19 cellular contexts compared by ENCODE assay signal in the genomic region with DNA sequence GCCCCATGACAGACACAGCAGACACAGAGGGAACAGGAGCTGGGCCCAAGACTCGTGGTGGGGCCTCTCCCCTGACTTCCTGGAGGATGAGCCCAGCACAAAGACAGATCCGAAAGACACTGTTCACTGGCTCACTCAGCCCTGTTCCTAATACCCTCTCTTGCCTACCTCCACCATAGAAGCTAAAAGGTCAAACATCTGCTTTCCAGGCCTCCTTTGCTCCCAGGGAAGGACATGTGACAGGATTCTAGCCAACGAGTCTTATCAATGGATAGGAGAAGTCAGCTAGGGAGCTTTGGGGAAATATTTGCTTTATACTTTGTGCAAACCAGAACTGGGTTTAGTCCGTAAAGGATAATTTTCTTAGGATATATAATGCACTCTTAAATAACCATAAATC. TPM values are rescaled to one million over a fixed set of nuclear protein-coding genes. Genes with fewer than 3 reads are reported as not detected.
DNase-seq lines count a peak whose midpoint lies in the region; ATAC-seq and TF ChIP-seq lines count a peak whose summit lies in the region.
"Had no signal": no experiment of that assay in that cellular context is flagged by ENCODE, and none has a peak within 500 bp of the region (broad histone marks: within the 10 kb centered on the region; RNA-seq: fewer than 3 reads in every experiment).

No MANE protein-coding gene starts in this region.

- peaks cover 21% of the 10 kb centered on the region for H3K4me1 ChIP-seq in neural progenitor cell
- no peaks in the 10 kb centered on the region for H3K4me1 ChIP-seq in lower lobe of right lung

- peaks cover 10% of the 10 kb centered on the region for H3K27me3 ChIP-seq in neural progenitor cell
- H3K27me3 ChIP-seq in lower lobe of right lung (ENCODE audit: low read depth), result no peaks in the 10 kb centered on the region

- H3K36me3 Mint-ChIP-seq in glutamatergic neuron (ENCODE audit: unreplicated experiment) (no peaks in the 10 kb centered on the region), neural progenitor cell (no peaks in the 10 kb centered on the region), type B pancreatic cell (no peaks in the 10 kb centered on the region)

- no peak for DNase-seq in glutamatergic neuron
- no peak for DNase-seq in neural progenitor cell (ENCODE audit: low spot score)
- no peak for DNase-seq in type B pancreatic cell (ENCODE audit: extremely low spot score, unreplicated experiment)
- DNase-seq in lower lobe of right lung, result no peak
- DNase-seq in midbrain (lab: John Stamatoyannopoulos, UW), result no peak
- DNase-seq: CD8-positive, alpha-beta memory T cell; DMS53; MV-4-11; NCI-H187; NCI-H2107; NCI-H524; NCI-H82 had no signal

- TF ChIP-seq CTCF in glutamatergic neuron (IDR thresholded peaks at IDR 0.05; ENCODE audit: partially characterized antibody, unreplicated experiment) (no peak), neural progenitor cell (IDR thresholded peaks at IDR 0.05) (no peak), type B pancreatic cell (conservative IDR thresholded peaks at IDR 0.05) (no peak), lower lobe of right lung (IDR thresholded peaks at IDR 0.05) (no peak)

- no peaks in the 10 kb centered on the region for H3K36me3 ChIP-seq in neural progenitor cell
- H3K36me3 ChIP-seq in lower lobe of right lung, result no peaks in the 10 kb centered on the region
- H3K36me3 ChIP-seq: BLaER1 treated with 17β-estradiol and CSF1 and Interleukin-3, amounts not matched to agents 10 nM and 100 nM had no signal

- H3K4me3 ChIP-seq in neural progenitor cell, result no peak overlapping the region
- H3K4me3 ChIP-seq in lower lobe of right lung, result no peak overlapping the region
- H3K4me3 ChIP-seq: BLaER1 treated with 17β-estradiol and CSF1 and Interleukin-3, amounts not matched to agents 10 nM and 100 nM; GM12878 had no signal

- H3K9me3 Mint-ChIP-seq in glutamatergic neuron (ENCODE audit: unreplicated experiment) (peaks cover 2% of the 10 kb centered on the region), neural progenitor cell (no peaks in the 10 kb centered on the region), type B pancreatic cell (no peaks in the 10 kb centered on the region)
- H3K9me3 Mint-ChIP-seq: CD8-positive, alpha-beta memory T cell had no signal

- intact Hi-C loops in lower lobe of right lung (cut with DNase I), result no loop called here

- H3K27me3 Mint-ChIP-seq in glutamatergic neuron (ENCODE audit: unreplicated experiment), result no peaks in the 10 kb centered on the region
- H3K27me3 Mint-ChIP-seq in neural progenitor cell (ENCODE audit: insufficient read depth, low read depth), result peaks cover 10% of the 10 kb centered on the region
- peaks cover 25% of the 10 kb centered on the region for H3K27me3 Mint-ChIP-seq in type B pancreatic cell

- H3K9me3 ChIP-seq in neural progenitor cell (ENCODE audit: low read depth) (no peaks in the 10 kb centered on the region), lower lobe of right lung (no peaks in the 10 kb centered on the region)
- H3K9me3 ChIP-seq: BLaER1 treated with 17β-estradiol and CSF1 and Interleukin-3, amounts not matched to agents 10 nM and 100 nM had no signal

- H3K27ac ChIP-seq in neural progenitor cell (no peak overlapping the region), lower lobe of right lung (no peak overlapping the region)
- H3K27ac ChIP-seq: BLaER1 treated with 17β-estradiol and CSF1 and Interleukin-3, amounts not matched to agents 10 nM and 100 nM; KMS-11; RWPE1 had no signal

- H2AFZ ChIP-seq in neural progenitor cell (replicated peaks), result no peak overlapping the region

- H3F3A ChIP-seq in neural progenitor cell (ENCODE audit: low read depth), result peaks cover 22% of the 10 kb centered on the region

- H3K4me3 Mint-ChIP-seq in glutamatergic neuron (ENCODE audit: unreplicated experiment) (peak overlapping the region; percentile 57), neural progenitor cell (no peak overlapping the region), type B pancreatic cell (peak overlapping the region; percentile 20)
- H3K4me3 Mint-ChIP-seq: CD8-positive, alpha-beta memory T cell had no signal

- peaks cover 34% of the 10 kb centered on the region for H3K4me1 Mint-ChIP-seq in glutamatergic neuron (ENCODE audit: low read depth, unreplicated experiment)
- peaks cover 63% of the 10 kb centered on the region for H3K4me1 Mint-ChIP-seq in neural progenitor cell
- H3K4me1 Mint-ChIP-seq in type B pancreatic cell (ENCODE audit: unreplicated experiment), result peaks cover 45% of the 10 kb centered on the region
- H3K4me1 Mint-ChIP-seq: CD8-positive, alpha-beta memory T cell had no signal

- no peak overlapping the region for H3K9ac ChIP-seq in neural progenitor cell
- H3K9ac ChIP-seq: BLaER1 treated with 17β-estradiol and CSF1 and Interleukin-3, amounts not matched to agents 10 nM and 100 nM; KMS-11 had no signal

- H3K79me2 ChIP-seq in neural progenitor cell (ENCODE audit: low read depth), result no peaks in the 10 kb centered on the region

- ATAC-seq in SK-N-SH treated with all-trans-retinoic acid at 6 μM for 48 hours, result no peak
- no peak for ATAC-seq in HG02870 (IDR thresholded peaks at IDR 0.05; ENCODE audit: unreplicated experiment)
- ATAC-seq in lower lobe of right lung, result no peak
- ATAC-seq: GM12878 had no signal

- peak overlapping the region; percentile 83 for H3K27ac Mint-ChIP-seq in glutamatergic neuron (ENCODE audit: unreplicated experiment)
- H3K27ac Mint-ChIP-seq in neural progenitor cell, result peak overlapping the region; percentile 98
- no peak overlapping the region for H3K27ac Mint-ChIP-seq in type B pancreatic cell
- H3K27ac Mint-ChIP-seq: CD8-positive, alpha-beta memory T cell had no signal

- no peak overlapping the region for H3K4me2 ChIP-seq in neural progenitor cell
- H3K4me2 ChIP-seq: BLaER1 treated with 17β-estradiol and CSF1 and Interleukin-3, amounts not matched to agents 10 nM and 100 nM; KMS-11 had no signal

- H4K20me1 ChIP-seq in neural progenitor cell (ENCODE audit: low read depth), result no peaks in the 10 kb centered on the region
- H4K20me1 ChIP-seq: BLaER1 treated with 17β-estradiol and CSF1 and Interleukin-3, amounts not matched to agents 10 nM and 100 nM had no signal

TF ChIP-seq in SK-N-SH treated with all-trans-retinoic acid at 6 μM for 48 hours, 23 proteins besides CTCF, POLR2A, EP300 and RAD21:
- TF ChIP-seq ISL1 (CRISPR knock-in tag; IDR thresholded peaks at IDR 0.05) (no peak), ZFP30 (CRISPR knock-in tag; IDR thresholded peaks at IDR 0.05) (no peak), TCF4 (CRISPR knock-in tag; IDR thresholded peaks at IDR 0.05; ENCODE audit: borderline replicate concordance) (peak; percentile 53; the same call in 1 of the 2 replicates)

RNA-seq across cellular contexts. Expression of gene CLMP, which starts 8.4 kb away (rescaled TPM):
- total RNA-seq in glutamatergic neuron (ENCODE audit: unreplicated experiment) (24.2 TPM), neural progenitor cell (ENCODE audit: low replicate concordance) (5.7 and 10.7 TPM in 2 replicates), type B pancreatic cell (ENCODE audit: low replicate concordance) (3.6 and 65.7 TPM in 2 replicates), lower lobe of right lung (15.1 TPM)
- total RNA-seq: HT-29 had no signal
